In genomic region chr15:33022629-33023028, GRCh38 we compare ENCODE assay signal across 10 cellular contexts.
DNase-seq lines count a peak whose midpoint lies in the region; ATAC-seq, FAIRE-seq and TF ChIP-seq lines count a peak whose summit lies in the region.
"Had no signal": no experiment of that assay in that cellular context is flagged by ENCODE, and none has a peak within 500 bp of the region (broad histone marks: within the 10 kb centered on the region; RNA-seq: fewer than 3 reads in every experiment).

No MANE protein-coding gene starts in this region.

- ATAC-seq in right lobe of liver (peak; percentile 26 to 65 (median 61)), HepG2 (no peak)

- TF ChIP-seq EP300 in HepG2 (IDR thresholded peaks at IDR 0.05; ENCODE audit: low read depth in 2 of 2, low read length in 2 of 2) (no peak), HepG2 (CRISPR knock-in tag; IDR thresholded peaks at IDR 0.05; ENCODE audit: borderline replicate concordance) (no peak)

- TF ChIP-seq RAD21 in HepG2 (CRISPR knock-in tag; IDR thresholded peaks at IDR 0.05): no peak

- no peaks in the 10 kb centered on the region for H3K4me1 ChIP-seq in right lobe of liver
- no peaks in the 10 kb centered on the region for H3K4me1 ChIP-seq in HepG2 (ENCODE audit: insufficient read depth, low read length)
- peaks cover 0 to 12% (median 9%) of the 10 kb centered on the region in 6 donors for H3K4me1 ChIP-seq in spleen
- H3K4me1 ChIP-seq: testis had no signal

- FAIRE-seq in HepG2 (lab: Jason Lieb, UNC): no peak

- no peak overlapping the region for H3K27ac ChIP-seq in right lobe of liver
- H3K27ac ChIP-seq in HepG2 (ENCODE audit: extremely low read length, insufficient read depth, low read length): no peak overlapping the region
- H3K27ac ChIP-seq in spleen: peak overlapping the region in 3 of 8 donors; percentile 1 to 28 (median 3)
- H3K27ac ChIP-seq: testis had no signal

- H3K36me3 ChIP-seq in right lobe of liver (no peaks in the 10 kb centered on the region), HepG2 (replicated peaks in 1 of 2; ENCODE audit: control insufficient read depth in 1 of 2, insufficient read depth in 2 of 2, low read length in 2 of 2) (no peaks in the 10 kb centered on the region), spleen (no peaks in the 10 kb centered on the region)

- DNase-seq in right lobe of liver (no peak), HepG2 (ENCODE audit: low spot score) (no peak), islet precursor cell (peak; percentile 90), SKM-1 treated with dmso at 0.1 percent for 144 hours (lab: John Stamatoyannopoulos, UW; ENCODE audit: unreplicated experiment) (no peak), NCI-H774 (lab: John Stamatoyannopoulos, UW) (no peak), spleen (no peak)
- no peak for DNase-seq in activated T-helper 1 cell treated with anti-CD3 and anti-CD28 coated beads, Interleukin-12 subunit alpha, Interleukin-12 subunit beta, Interleukin-2, Interleukin-4 antibody, amounts not matched to agents 30 ng/mL and 10 ng/mL and 1 ng/mL, durations not matched to agents 14 hours and 24 hours and 36 hours (ENCODE audit: low spot score)
- DNase-seq: CD8-positive, alpha-beta memory T cell; testis had no signal

- no TSS peak for BruUV-seq in HepG2 (replicated peaks; lab: Mats Ljungman, UMichigan)

- TF ChIP-seq POLR2A in right lobe of liver (IDR thresholded peaks at IDR 0.05): no peak
- TF ChIP-seq POLR2A in HepG2 (IDR thresholded peaks at IDR 0.05; ENCODE audit: insufficient read depth in 1 of 2, low read depth in 2 of 2, low read length in 2 of 2): no peak
- TF ChIP-seq POLR2A in spleen (IDR thresholded peaks at IDR 0.05): no peak

- H3K4me3 ChIP-seq in right lobe of liver (no peak overlapping the region), HepG2 (replicated peaks in 1 of 3; ENCODE audit: insufficient read depth in 1 of 3, low read depth in 2 of 3, low read length in 3 of 3) (no peak overlapping the region), spleen (no peak overlapping the region)
- H3K4me3 ChIP-seq: testis had no signal

- 24% methylated on average over 2 of the region's 2 CpGs for WGBS in right lobe of liver (ENCODE audit: insufficient coverage, low coverage, low lambda C conversion rate, missing lambda C conversion rate)
- 23% methylated on average over 2 of the region's 2 CpGs for WGBS in HepG2 (ENCODE audit: low lambda C conversion rate)
- WGBS in spleen, 5 donors: 32 to 54% (median 49%) methylated on average over 2 of the region's 2 CpGs

- H3K36me3 Mint-ChIP-seq in brain: no peaks in the 10 kb centered on the region
- no peaks in the 10 kb centered on the region for H3K36me3 Mint-ChIP-seq in activated T-helper 1 cell treated with anti-CD3 and anti-CD28 coated beads, Interleukin-12 subunit alpha, Interleukin-12 subunit beta, Interleukin-2, Interleukin-4 antibody, amounts not matched to agents 30 ng/mL and 10 ng/mL and 1 ng/mL, durations not matched to agents 14 hours and 24 hours and 36 hours (ENCODE audit: low read depth)

- intact Hi-C loops in right lobe of liver (cut with DNase I): no loop called here
- intact Hi-C loops in HepG2 (cut with micrococcal nuclease; ENCODE audit: unreplicated experiment): loop anchor here (5.0 kb wide), 1 partner anchor 45 kb away; no protein-coding TSS in a partner anchor
- intact Hi-C loops in activated T-helper 1 cell treated with anti-CD3 and anti-CD28 coated beads, Interleukin-12 subunit alpha, Interleukin-12 subunit beta, Interleukin-2, Interleukin-4 antibody, amounts not matched to agents 30 ng/mL and 10 ng/mL and 1 ng/mL, durations not matched to agents 14 hours and 24 hours and 36 hours (cut with micrococcal nuclease): loop anchor here (2.0 kb wide), 1 partner anchor 110 kb away; no protein-coding TSS in a partner anchor
- intact Hi-C loops in spleen (cut with DNase I; ENCODE audit: low total_unique reads): no loop called here

- CTCF ChIA-PET in HepG2 (lab: Yijun Ruan, JAX; ENCODE audit: low intra/inter-chr PET ratio, low total read pairs): interaction anchor here (3.3 kb wide), 1 partner anchor 110 kb away, joined by 30 read pairs; no protein-coding TSS in a partner anchor

- H3K9me3 ChIP-seq in right lobe of liver (no peaks in the 10 kb centered on the region), HepG2 (ENCODE audit: low read length) (no peaks in the 10 kb centered on the region), spleen (no peaks in the 10 kb centered on the region)
- H3K9me3 ChIP-seq: testis had no signal

- H3K9ac ChIP-seq in HepG2 (ENCODE audit: insufficient read depth, low read depth, low read length): no peak overlapping the region

- peaks cover 40% of the 10 kb centered on the region for H3K4me1 Mint-ChIP-seq in brain
- no peaks in the 10 kb centered on the region for H3K4me1 Mint-ChIP-seq in activated T-helper 1 cell treated with anti-CD3 and anti-CD28 coated beads, Interleukin-12 subunit alpha, Interleukin-12 subunit beta, Interleukin-2, Interleukin-4 antibody, amounts not matched to agents 30 ng/mL and 10 ng/mL and 1 ng/mL, durations not matched to agents 14 hours and 24 hours and 36 hours (ENCODE audit: low read depth)

- H3K9me3 Mint-ChIP-seq in brain: no peaks in the 10 kb centered on the region
- no peaks in the 10 kb centered on the region for H3K9me3 Mint-ChIP-seq in activated T-helper 1 cell treated with anti-CD3 and anti-CD28 coated beads, Interleukin-12 subunit alpha, Interleukin-12 subunit beta, Interleukin-2, Interleukin-4 antibody, amounts not matched to agents 30 ng/mL and 10 ng/mL and 1 ng/mL, durations not matched to agents 14 hours and 24 hours and 36 hours

- H4K20me1 ChIP-seq in HepG2 (ENCODE audit: insufficient read depth, low read length): no peaks in the 10 kb centered on the region

- no peaks in the 10 kb centered on the region for H3K27me3 ChIP-seq in right lobe of liver
- H3K27me3 ChIP-seq in HepG2 (ENCODE audit: control insufficient read depth in 1 of 2, insufficient read depth in 2 of 2, low read length in 2 of 2): no peaks in the 10 kb centered on the region
- H3K27me3 ChIP-seq in spleen (replicated peaks in 1 of 7): no peaks in the 10 kb centered on the region
- H3K27me3 ChIP-seq: testis had no signal

- H3K27ac Mint-ChIP-seq in brain: peak overlapping the region; percentile 1 to 75 (median 25)
- no peak overlapping the region for H3K27ac Mint-ChIP-seq in activated T-helper 1 cell treated with anti-CD3 and anti-CD28 coated beads, Interleukin-12 subunit alpha, Interleukin-12 subunit beta, Interleukin-2, Interleukin-4 antibody, amounts not matched to agents 30 ng/mL and 10 ng/mL and 1 ng/mL, durations not matched to agents 14 hours and 24 hours and 36 hours

- no peak overlapping the region for H3K4me2 ChIP-seq in HepG2 (ENCODE audit: low read depth, low read length)

- TF ChIP-seq CTCF in right lobe of liver (IDR thresholded peaks at IDR 0.05) (no peak), HepG2 (CRISPR knock-in tag; IDR thresholded peaks at IDR 0.05) (no peak), brain (conservative IDR thresholded peaks at IDR 0.05) (no peak), spleen (IDR thresholded peaks at IDR 0.05 in 8 of 11, conservative IDR thresholded peaks at IDR 0.05 in 3 of 11) (no peak)

- in situ Hi-C loops in HepG2 (cut with HindIII; ENCODE audit: extremely low pct_ligation_motif_present, low pct_unique_long_range_greater_than_20kb): no loop called here

- no peaks in the 10 kb centered on the region for H3K79me2 ChIP-seq in HepG2 (ENCODE audit: insufficient read depth, low read length)

- H3K4me3 Mint-ChIP-seq in brain: no peak overlapping the region
- H3K4me3 Mint-ChIP-seq in activated T-helper 1 cell treated with anti-CD3 and anti-CD28 coated beads, Interleukin-12 subunit alpha, Interleukin-12 subunit beta, Interleukin-2, Interleukin-4 antibody, amounts not matched to agents 30 ng/mL and 10 ng/mL and 1 ng/mL, durations not matched to agents 14 hours and 24 hours and 36 hours: no peak overlapping the region
- H3K4me3 Mint-ChIP-seq: CD8-positive, alpha-beta memory T cell had no signal

- H3K27me3 Mint-ChIP-seq in brain: no peaks in the 10 kb centered on the region
- H3K27me3 Mint-ChIP-seq in activated T-helper 1 cell treated with anti-CD3 and anti-CD28 coated beads, Interleukin-12 subunit alpha, Interleukin-12 subunit beta, Interleukin-2, Interleukin-4 antibody, amounts not matched to agents 30 ng/mL and 10 ng/mL and 1 ng/mL, durations not matched to agents 14 hours and 24 hours and 36 hours (ENCODE audit: insufficient read depth): no peaks in the 10 kb centered on the region
- H3K27me3 Mint-ChIP-seq: CD8-positive, alpha-beta memory T cell had no signal

- no peak overlapping the region for H2AFZ ChIP-seq in HepG2 (ENCODE audit: low read length)

- POLR2A ChIA-PET in HepG2 (lab: Yijun Ruan, JAX): no interaction called here

TF ChIP-seq in HepG2, 621 proteins besides CTCF, POLR2A, EP300 and RAD21 (continues in another document):
- TF ChIP-seq ZNF431 (CRISPR knock-in tag; IDR thresholded peaks at IDR 0.05; ENCODE audit: borderline replicate concordance, low read depth) (no peak), KAT8 (CRISPR knock-in tag; IDR thresholded peaks at IDR 0.05) (no peak), DNMT3B (CRISPR knock-in tag; conservative IDR thresholded peaks at IDR 0.05) (no peak), ZC3H4 (CRISPR knock-in tag; IDR thresholded peaks at IDR 0.05; ENCODE audit: borderline replicate concordance) (no peak), ZNF138 (CRISPR knock-in tag; IDR thresholded peaks at IDR 0.05; ENCODE audit: low read depth) (no peak), HBP1 (CRISPR knock-in tag; IDR thresholded peaks at IDR 0.05; ENCODE audit: low read depth) (no peak), HOXA5 (CRISPR knock-in tag; IDR thresholded peaks at IDR 0.05) (no peak), ZNF10 (CRISPR knock-in tag; IDR thresholded peaks at IDR 0.05; ENCODE audit: borderline replicate concordance, low read depth) (no peak), NR0B2 (CRISPR knock-in tag; IDR thresholded peaks at IDR 0.05) (no peak), NONO (IDR thresholded peaks at IDR 0.05) (no peak), NONO (CRISPR knock-in tag; conservative IDR thresholded peaks at IDR 0.05) (no peak)

Comparison
In these comparisons a context has a peak if more than half of its experiments do, and no peak if none do; other contexts are left out.
1. intact Hi-C loops: an anchor here in HepG2 (5.0 kb wide) and activated T-helper 1 cell treated with anti-CD3 and anti-CD28 coated beads, Interleukin-12 subunit alpha, Interleukin-12 subunit beta, Interleukin-2, Interleukin-4 antibody, amounts not matched to agents 30 ng/mL and 10 ng/mL and 1 ng/mL, durations not matched to agents 14 hours and 24 hours and 36 hours (2.0 kb wide); none called in right lobe of liver and spleen.